14 cellular contexts compared by ENCODE assay signal in genomic region chr6:31927868-31928671, GRCh38. TPM values are rescaled to one million over a fixed set of nuclear protein-coding genes. Genes with fewer than 3 reads are reported as not detected.
DNase-seq lines count a peak whose midpoint lies in the region; TF ChIP-seq lines count a peak whose summit lies in the region.
"Had no signal": no experiment of that assay in that cellular context is flagged by ENCODE, and none has a peak within 500 bp of the region (broad histone marks: within the 10 kb centered on the region; RNA-seq: fewer than 3 reads in every experiment).

No MANE protein-coding gene starts in this region.

- H3K79me2 ChIP-seq in GM23248 (ENCODE audit: insufficient read depth) (no peaks in the 10 kb centered on the region), osteoblast (ENCODE audit: insufficient read depth, low read length) (no peaks in the 10 kb centered on the region), trophoblast cell (ENCODE audit: control insufficient read depth, insufficient read depth, low read length, poor library complexity) (no peaks in the 10 kb centered on the region)

- no peak overlapping the region for H4K91ac ChIP-seq in trophoblast cell (ENCODE audit: low read depth, low read length)

- H3K4me3 ChIP-seq in GM23248 (peak overlapping the region; percentile 33), esophagus muscularis mucosa (peak overlapping the region; percentile 4 to 41 (median 22)), osteoblast (ENCODE audit: insufficient read depth, low read length) (peak overlapping the region; percentile 20), trophoblast cell (ENCODE audit: low read depth, low read length) (no peak overlapping the region)
- H3K4me3 ChIP-seq: ovary had no signal

- DNase-seq in GM23248 (no peak), esophagus muscularis mucosa (ENCODE audit: extremely low spot score) (no peak), osteoblast (ENCODE audit: insufficient read length, low spot score, missing footprints) (no peak), HK-2 (ENCODE audit: unreplicated experiment) (no peak), NCI-H526 (lab: John Stamatoyannopoulos, UW) (no peak), trophoblast cell (no peak)
- DNase-seq: activated CD8-positive, alpha-beta memory T cell treated with anti-CD3 and anti-CD28 coated beads for 24 hours; activated naive CD4-positive, alpha-beta T cell; brain microvascular endothelial cell; head of caudate nucleus; ovary; SK-N-SH had no signal

- TF ChIP-seq CTCF in esophagus muscularis mucosa (IDR thresholded peaks at IDR 0.05) (no peak), osteoblast (IDR thresholded peaks at IDR 0.05; ENCODE audit: extremely low read depth, low read depth, low read length) (no peak)

- H2BK12ac ChIP-seq in trophoblast cell (ENCODE audit: low read length) = no peak overlapping the region

- no peak overlapping the region for H4K8ac ChIP-seq in trophoblast cell (ENCODE audit: low read depth, low read length)

- H3K36me3 ChIP-seq in GM23248 (ENCODE audit: low read depth) (no peaks in the 10 kb centered on the region), esophagus muscularis mucosa (no peaks in the 10 kb centered on the region), osteoblast (ENCODE audit: insufficient read depth, low read length) (no peaks in the 10 kb centered on the region), trophoblast cell (ENCODE audit: control insufficient read depth in 1 of 2, insufficient read depth in 2 of 2, low read length in 2 of 2) (no peaks in the 10 kb centered on the region)
- H3K36me3 ChIP-seq: brain microvascular endothelial cell, ovary had no signal

- H2AK5ac ChIP-seq in trophoblast cell (ENCODE audit: low read length) = no peak overlapping the region

- H3K4ac ChIP-seq in trophoblast cell (ENCODE audit: low read depth, low read length) = no peak overlapping the region

- H3K9me2 ChIP-seq in GM23248 (ENCODE audit: insufficient read depth) = no peaks in the 10 kb centered on the region
- H3K9me2 ChIP-seq: SK-N-SH had no signal

- H3K27me3 ChIP-seq in GM23248 (replicated peaks; ENCODE audit: insufficient read depth) (no peaks in the 10 kb centered on the region), esophagus muscularis mucosa (peaks cover 0 to 5% (median 2%) of the 10 kb centered on the region in 4 donors), osteoblast (ENCODE audit: insufficient read depth, low read length) (peaks cover 1% of the 10 kb centered on the region), trophoblast cell (ENCODE audit: insufficient read depth, low read length) (no peaks in the 10 kb centered on the region)
- H3K27me3 ChIP-seq: brain microvascular endothelial cell, ovary had no signal

- H2AFZ ChIP-seq in GM23248 (peak overlapping the region; percentile 82), osteoblast (ENCODE audit: low read length) (peak overlapping the region; percentile 73), trophoblast cell (ENCODE audit: insufficient read depth, low read length, poor library complexity) (no peak overlapping the region)

- H3F3A ChIP-seq in GM23248 (ENCODE audit: insufficient read depth) = no peaks in the 10 kb centered on the region

- no peaks in the 10 kb centered on the region for H3K9me3 ChIP-seq in GM23248 (ENCODE audit: low read depth)
- no peaks in the 10 kb centered on the region for H3K9me3 ChIP-seq in esophagus muscularis mucosa
- H3K9me3 ChIP-seq in osteoblast (ENCODE audit: low read depth, low read length) = no peaks in the 10 kb centered on the region
- no peaks in the 10 kb centered on the region for H3K9me3 ChIP-seq in trophoblast cell (ENCODE audit: insufficient read depth, low read depth, low read length)
- H3K9me3 ChIP-seq: ovary, SK-N-SH had no signal

- no peak overlapping the region for H3K14ac ChIP-seq in trophoblast cell (ENCODE audit: low read length)

- H4K12ac ChIP-seq in trophoblast cell (ENCODE audit: low read depth, low read length) = no peak overlapping the region

- H3K23ac ChIP-seq in trophoblast cell (ENCODE audit: low read length) = no peak overlapping the region

- H3K18ac ChIP-seq in trophoblast cell (ENCODE audit: low read length) = no peak overlapping the region

- no peak for TF ChIP-seq EP300 in esophagus muscularis mucosa (IDR thresholded peaks at IDR 0.05)

- no peaks in the 10 kb centered on the region for H4K20me1 ChIP-seq in GM23248 (ENCODE audit: insufficient read depth)
- H4K20me1 ChIP-seq in osteoblast (ENCODE audit: insufficient read depth, low read length) = no peaks in the 10 kb centered on the region

- H3K9ac ChIP-seq in GM23248 = 0 out of 2 replicates have a peak overlapping the region, but pooled peaks have one; percentile 0
- H3K9ac ChIP-seq in trophoblast cell (ENCODE audit: low read length) = no peak overlapping the region
- H3K9ac ChIP-seq: SK-N-SH had no signal

- H3K27ac ChIP-seq in GM23248 (no peak overlapping the region), esophagus muscularis mucosa (replicated peaks in 1 of 4) (peak overlapping the region in 1 of 4 donors; percentile 34), osteoblast (ENCODE audit: low read depth, low read length) (no peak overlapping the region), trophoblast cell (ENCODE audit: low read depth, low read length) (no peak overlapping the region)
- H3K27ac ChIP-seq: brain microvascular endothelial cell, ovary, VCaP had no signal

- no peak for TF ChIP-seq POLR2A in esophagus muscularis mucosa (IDR thresholded peaks at IDR 0.05; ENCODE audit: low read depth)

- no peaks in the 10 kb centered on the region for H3K79me1 ChIP-seq in trophoblast cell (ENCODE audit: low read length)

- in situ Hi-C loops in GM23248 (cut with MboI) = no loop called here

- 57 to 64% methylated on average over 11 of the region's 11 CpGs for WGBS in GM23248 (ENCODE audit: low coverage in 1 of 2, low lambda C conversion rate in 2 of 2, missing lambda C conversion rate in 2 of 2), 2 experiments
- 75% methylated on average over 8 of the region's 11 CpGs for WGBS in esophagus muscularis mucosa
- WGBS in trophoblast cell (ENCODE audit: extremely low coverage, insufficient coverage, insufficient read length) = no CpG with 5 or more reads among the region's 11 CpGs

- H3K4me1 ChIP-seq in GM23248 (ENCODE audit: insufficient read depth) (no peaks in the 10 kb centered on the region), esophagus muscularis mucosa (no peaks in the 10 kb centered on the region), osteoblast (ENCODE audit: insufficient read depth, low read length) (no peaks in the 10 kb centered on the region), trophoblast cell (ENCODE audit: control insufficient read depth in 1 of 2, insufficient read depth in 2 of 2, low read length in 2 of 2) (no peaks in the 10 kb centered on the region)

- H2BK120ac ChIP-seq in trophoblast cell (ENCODE audit: insufficient read depth, low read length, poor library complexity) = no peak overlapping the region

- intact Hi-C loops in esophagus muscularis mucosa (cut with DNase I) = loop anchor here (10.0 kb wide), 1 partner anchor 347 kb away; no protein-coding TSS in a partner anchor

- H3K4me2 ChIP-seq in GM23248 (ENCODE audit: unreplicated experiment) (no peak overlapping the region), osteoblast (ENCODE audit: insufficient read depth, low read length) (peak overlapping the region; percentile 37), trophoblast cell (ENCODE audit: low read length) (no peak overlapping the region)
- H3K4me2 ChIP-seq: SK-N-SH had no signal

- no peak overlapping the region for H2BK5ac ChIP-seq in trophoblast cell (ENCODE audit: low read depth, low read length, poor library complexity)

RNA-seq across cellular contexts. Expression of gene C2, which starts 0.6 kb away (rescaled TPM):
- 1.3 and 2.1 TPM in 2 replicates for total RNA-seq in GM23248 (2014; rRNA removed; shearing (Covaris generic))
- 1.4 and 2.3 TPM in 2 replicates for polyA plus RNA-seq in GM23248 (2016; fragmentation: Nextera tagmentation; extraction: Ambion mirVana)
- total RNA-seq in esophagus muscularis mucosa (10 to 100 TPM in 3 of 4 donors, 1 to 10 TPM in 1; 10.0 to 15.4 (median 12.6) TPM), osteoblast (12.7 and 18.0 TPM in 2 replicates)
- polyA plus RNA-seq in trophoblast cell (2013) = 0.78 and 0.92 TPM in 2 replicates
- total RNA-seq: lung microvascular endothelial cell had no signal

RNA-seq across cellular contexts. Expression of gene CFB, which starts 17.8 kb away (rescaled TPM):
- 4.4 and 7.3 TPM in 2 replicates for total RNA-seq in GM23248 (2014; rRNA removed; shearing (Covaris generic))
- polyA plus RNA-seq in GM23248 (2016; fragmentation: Nextera tagmentation; extraction: Ambion mirVana) = 3.4 and 3.9 TPM in 2 replicates
- 10 to 100 TPM; 11.6 to 28.7 (median 12.7) TPM for total RNA-seq in esophagus muscularis mucosa
- total RNA-seq in osteoblast = 16.5 and 26.8 TPM in 2 replicates
- polyA plus RNA-seq in trophoblast cell (2013) = 0.23 and 0.50 TPM in 2 replicates

RNA-seq across cellular contexts. Expression of gene ZBTB12, which starts 26.2 kb away (rescaled TPM):
- 2.0 and 6.1 TPM in 2 replicates for total RNA-seq in GM23248 (2014; rRNA removed; shearing (Covaris generic))
- not detected in 2 replicates for polyA plus RNA-seq in GM23248 (2016; fragmentation: Nextera tagmentation; extraction: Ambion mirVana)
- total RNA-seq in esophagus muscularis mucosa (1 to 10 TPM in 3 of 4 donors, under 1 TPM in 1; 0.66 to 2.5 (median 1.6) TPM), osteoblast (2.1 and 3.6 TPM in 2 replicates)
- polyA plus RNA-seq in trophoblast cell (2013) = 3.4 and 4.2 TPM in 2 replicates

RNA-seq across cellular contexts. Expression of gene EHMT2, which starts 30.6 kb away (rescaled TPM):
- 40.2 and 41.5 TPM in 2 replicates for total RNA-seq in GM23248 (2014; rRNA removed; shearing (Covaris generic))
- 26.5 and 27.5 TPM in 2 replicates for polyA plus RNA-seq in GM23248 (2016; fragmentation: Nextera tagmentation; extraction: Ambion mirVana)
- total RNA-seq in esophagus muscularis mucosa (10 to 100 TPM; 25.7 to 48.4 (median 38.1) TPM), osteoblast (40.1 and 40.9 TPM in 2 replicates)
- polyA plus RNA-seq in trophoblast cell (2013) = 39.4 and 40.1 TPM in 2 replicates

RNA-seq across cellular contexts. Expression of gene NELFE, which starts 30.7 kb away (rescaled TPM):
- total RNA-seq in GM23248 (2014; rRNA removed; shearing (Covaris generic)) = 62.9 and 77.9 TPM in 2 replicates
- 108 and 114 TPM in 2 replicates for polyA plus RNA-seq in GM23248 (2016; fragmentation: Nextera tagmentation; extraction: Ambion mirVana)
- total RNA-seq in esophagus muscularis mucosa (10 to 100 TPM; 79.3 to 81.7 (median 81.1) TPM), osteoblast (86.5 and 95.8 TPM in 2 replicates)
- 71.0 and 73.0 TPM in 2 replicates for polyA plus RNA-seq in trophoblast cell (2013)
